8 cellular contexts compared by ENCODE assay signal in the genomic region with DNA sequence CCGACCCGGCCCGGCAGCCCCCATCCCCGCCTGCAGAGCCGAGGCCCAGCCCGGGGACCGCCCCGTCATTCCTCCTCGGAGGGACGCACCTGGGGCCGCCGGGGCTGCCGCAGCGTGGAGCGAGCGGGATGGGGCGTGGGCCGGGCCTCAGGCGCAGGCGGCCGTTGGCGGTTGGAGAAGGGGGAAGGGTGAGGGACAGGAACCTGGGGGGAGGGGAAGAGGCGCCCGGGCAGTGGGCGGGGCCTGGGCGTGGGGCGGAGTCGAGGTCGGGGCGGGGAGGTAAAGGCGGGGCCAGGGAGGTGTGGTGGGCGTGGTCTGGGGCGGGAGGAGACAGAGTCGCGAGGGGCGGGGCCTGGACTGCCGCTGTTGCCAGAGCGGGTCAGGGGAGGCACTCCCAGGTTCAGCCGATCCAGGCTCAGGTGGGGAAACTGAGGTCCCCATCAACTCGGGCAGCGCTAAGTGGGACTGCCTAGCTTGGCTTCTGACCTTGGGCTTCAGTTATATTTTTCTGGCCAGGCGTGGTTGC. TPM values are rescaled to one million over a fixed set of nuclear protein-coding genes. Genes with fewer than 3 reads are reported as not detected.
A peak's percentile ranks its signal among the peaks of the same experiment; 100 is the strongest.
DNase-seq lines count a peak whose midpoint lies in the region; ATAC-seq and TF ChIP-seq lines count a peak whose summit lies in the region.

A gene with protein sequence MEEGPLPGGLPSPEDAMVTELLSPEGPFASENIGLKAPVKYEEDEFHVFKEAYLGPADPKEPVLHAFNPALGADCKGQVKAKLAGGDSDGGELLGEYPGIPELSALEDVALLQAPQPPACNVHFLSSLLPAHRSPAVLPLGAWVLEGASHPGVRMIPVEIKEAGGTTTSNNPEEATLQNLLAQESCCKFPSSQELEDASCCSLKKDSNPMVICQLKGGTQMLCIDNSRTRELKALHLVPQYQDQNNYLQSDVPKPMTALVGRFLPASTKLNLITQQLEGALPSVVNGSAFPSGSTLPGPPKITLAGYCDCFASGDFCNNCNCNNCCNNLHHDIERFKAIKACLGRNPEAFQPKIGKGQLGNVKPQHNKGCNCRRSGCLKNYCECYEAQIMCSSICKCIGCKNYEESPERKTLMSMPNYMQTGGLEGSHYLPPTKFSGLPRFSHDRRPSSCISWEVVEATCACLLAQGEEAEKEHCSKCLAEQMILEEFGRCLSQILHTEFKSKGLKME (minus strand): TSS at position 190 of the 526 bp plus-strand sequence. CDS start 860 bp downstream, outside the sequence.

- H3K27ac Mint-ChIP-seq in naive thymus-derived CD4-positive, alpha-beta T cell, result peak within 1 kb of the TSS in 8 of 9 donors; percentile 5 to 84 (median 66)
- no peak within 1 kb of the TSS for H3K27ac Mint-ChIP-seq in stimulated activated effector memory CD8-positive, alpha-beta T cell treated with anti-CD3 and anti-CD28 coated beads, Interleukin-12 subunit alpha, Interleukin-12 subunit beta, amount 100 ng/mL, for 72 hours

- no peaks in the 10 kb centered on the region for H3F3A ChIP-seq in PC-3 (ENCODE audit: low read length, unreplicated experiment)

- peaks cover 5% of the 10 kb centered on the region for H3K79me2 ChIP-seq in PC-3 (ENCODE audit: low read length)

- H3K9me2 ChIP-seq in PC-3 (replicated peaks; ENCODE audit: low read length), result no peaks in the 10 kb centered on the region

- ATAC-seq in PC-3, result peak; percentile 86
- peak; percentile 99 for ATAC-seq in esophagus mucosa
- peak; percentile 99 for ATAC-seq in naive thymus-derived CD4-positive, alpha-beta T cell
- peak; percentile 88 for ATAC-seq in stimulated activated effector memory CD8-positive, alpha-beta T cell treated with anti-CD3 and anti-CD28 coated beads, Interleukin-12 subunit alpha, Interleukin-12 subunit beta, amount 100 ng/mL, for 72 hours
- ATAC-seq in HG03354 (IDR thresholded peaks at IDR 0.05; ENCODE audit: poor library complexity, severe bottlenecking, unreplicated experiment), result no peak

- H3K36me3 ChIP-seq in PC-3 (ENCODE audit: low read depth, low read length), result peaks cover 13% of the 10 kb centered on the region; the same call in 1 of the 2 replicates
- peaks cover 0 to 3% (median under 1%) of the 10 kb centered on the region in 3 experiments for H3K36me3 ChIP-seq in naive thymus-derived CD4-positive, alpha-beta T cell (ENCODE audit: control insufficient read depth in 2 of 3, insufficient read depth in 3 of 3, low read length in 3 of 3)

- H3K36me3 Mint-ChIP-seq in naive thymus-derived CD4-positive, alpha-beta T cell, result peaks cover 0 to 12% (median 1%) of the 10 kb centered on the region in 5 donors
- peaks cover 5% of the 10 kb centered on the region for H3K36me3 Mint-ChIP-seq in stimulated activated effector memory CD8-positive, alpha-beta T cell treated with anti-CD3 and anti-CD28 coated beads, Interleukin-12 subunit alpha, Interleukin-12 subunit beta, amount 100 ng/mL, for 72 hours

- no peaks in the 10 kb centered on the region for H3K9me3 ChIP-seq in PC-3 (ENCODE audit: low read length)
- no peaks in the 10 kb centered on the region for H3K9me3 ChIP-seq in naive thymus-derived CD4-positive, alpha-beta T cell (ENCODE audit: control insufficient read depth in 2 of 3, low read length in 3 of 3)

- intact Hi-C loops in PC-3 (cut with micrococcal nuclease), result no loop called here
- intact Hi-C loops in naive thymus-derived CD4-positive, alpha-beta T cell (cut with micrococcal nuclease), result loop anchor here (1.0 to 5.0 kb wide), 5 partner anchors 61 to 297 kb away; a partner anchor contains a TSS

- H3K27ac ChIP-seq in PC-3 (ENCODE audit: low read length), result no peak within 1 kb of the TSS
- no peak within 1 kb of the TSS for H3K27ac ChIP-seq in naive thymus-derived CD4-positive, alpha-beta T cell (ENCODE audit: low read depth, low read length)

- peak within 1 kb of the TSS; percentile 76 for H3K4me2 ChIP-seq in PC-3 (ENCODE audit: low read length)

- CTCF ChIA-PET in PC-3 (lab: Charles Lee), result no interaction called here
- CTCF ChIA-PET in naive thymus-derived CD4-positive, alpha-beta T cell (lab: Charles Lee), result no interaction called here

- peaks cover 0 to 7% (median 0%) of the 10 kb centered on the region in 5 donors for H3K27me3 Mint-ChIP-seq in naive thymus-derived CD4-positive, alpha-beta T cell

- POLR2A ChIA-PET in PC-3 (lab: Charles Lee; ENCODE audit: unreplicated experiment), result interaction anchor here (0.6 kb wide), 1 partner anchor 574 kb away, joined by 3 read pairs; no protein-coding TSS in a partner anchor
- POLR2A ChIA-PET in naive thymus-derived CD4-positive, alpha-beta T cell (lab: Charles Lee), result no interaction called here

- peaks cover 0 to 2% (median 0%) of the 10 kb centered on the region in 11 donors for H3K9me3 Mint-ChIP-seq in naive thymus-derived CD4-positive, alpha-beta T cell
- H3K9me3 Mint-ChIP-seq in stimulated activated effector memory CD8-positive, alpha-beta T cell treated with anti-CD3 and anti-CD28 coated beads, Interleukin-12 subunit alpha, Interleukin-12 subunit beta, amount 100 ng/mL, for 72 hours, result no peaks in the 10 kb centered on the region

- H4K20me1 ChIP-seq in PC-3 (ENCODE audit: low read length), result no peaks in the 10 kb centered on the region

- peak; percentile 83 for DNase-seq in Daoy (ENCODE audit: low read depth)
- DNase-seq in HUDEP-2 (lab: John Stamatoyannopoulos, UW; ENCODE audit: unreplicated experiment in 76 of 76), result peak in 73 of 76 experiments; percentile 13 to 96 (median 89)
- peak; percentile 92 for DNase-seq in PC-3
- DNase-seq in activated T-cell treated with anti-CD3 and anti-CD28 coated beads for 48 hours (ENCODE audit: low read depth), result peak; percentile 86
- peak; percentile 73 to 97 (median 88) for DNase-seq in naive thymus-derived CD4-positive, alpha-beta T cell
- DNase-seq in stimulated activated effector memory CD8-positive, alpha-beta T cell treated with anti-CD3 and anti-CD28 coated beads, Interleukin-12 subunit alpha, Interleukin-12 subunit beta, amount 100 ng/mL, for 72 hours (ENCODE audit: low spot score in 2 of 2), result peak; percentile 96

- TF ChIP-seq CTCF in PC-3 (conservative IDR thresholded peaks at IDR 0.05; ENCODE audit: low read depth, low read length), result no peak

- peak within 1 kb of the TSS; percentile 73; the same call in 1 of the 2 replicates for H3K9ac ChIP-seq in PC-3 (ENCODE audit: low read length)

- peaks cover 7 to 19% (median 13%) of the 10 kb centered on the region in 7 donors for H3K4me1 Mint-ChIP-seq in naive thymus-derived CD4-positive, alpha-beta T cell
- H3K4me1 Mint-ChIP-seq in stimulated activated effector memory CD8-positive, alpha-beta T cell treated with anti-CD3 and anti-CD28 coated beads, Interleukin-12 subunit alpha, Interleukin-12 subunit beta, amount 100 ng/mL, for 72 hours, result peaks cover 11% of the 10 kb centered on the region

- peak within 1 kb of the TSS; percentile 69 for H3K4me3 ChIP-seq in PC-3 (ENCODE audit: low read length)
- peak within 1 kb of the TSS; percentile 54 for H3K4me3 ChIP-seq in naive thymus-derived CD4-positive, alpha-beta T cell (ENCODE audit: low read length)

- H3K4me3 Mint-ChIP-seq in naive thymus-derived CD4-positive, alpha-beta T cell, result peak within 1 kb of the TSS; percentile 65 to 90 (median 78)
- peak within 1 kb of the TSS; percentile 72 for H3K4me3 Mint-ChIP-seq in stimulated activated effector memory CD8-positive, alpha-beta T cell treated with anti-CD3 and anti-CD28 coated beads, Interleukin-12 subunit alpha, Interleukin-12 subunit beta, amount 100 ng/mL, for 72 hours

- H3K4me1 ChIP-seq in PC-3 (ENCODE audit: insufficient read depth, low read length), result peaks cover 15% of the 10 kb centered on the region
- H3K4me1 ChIP-seq in naive thymus-derived CD4-positive, alpha-beta T cell (ENCODE audit: control insufficient read depth in 2 of 2, insufficient read depth in 2 of 2, low read length in 2 of 2), result no peaks in the 10 kb centered on the region

- H2AFZ ChIP-seq in PC-3 (ENCODE audit: low read length), result peak within 1 kb of the TSS; percentile 57; the same call in 1 of the 2 replicates

- no TSS peak for BruUV-seq in PC-3 (replicated peaks; lab: Mats Ljungman, UMichigan)

- H3K27me3 ChIP-seq in PC-3 (ENCODE audit: low read length), result no peaks in the 10 kb centered on the region
- H3K27me3 ChIP-seq in naive thymus-derived CD4-positive, alpha-beta T cell (ENCODE audit: control insufficient read depth in 2 of 2, insufficient read depth in 2 of 2, low read length in 2 of 2), result no peaks in the 10 kb centered on the region

RNA-seq across cellular contexts. Expression of the gene that starts here (rescaled TPM):
- total RNA-seq in Daoy (2014; rRNA removed; shearing (Covaris generic)), result 1.2 TPM in 1 of 2 replicates, not detected in the other
- total RNA-seq in PC-3 (2014; rRNA removed) (25.8 and 30.2 TPM in 2 replicates), esophagus mucosa (5.2 TPM)
- total RNA-seq in naive thymus-derived CD4-positive, alpha-beta T cell, result 1 to 10 TPM; 5.0 to 9.3 (median 6.6) TPM
- polyA plus RNA-seq in naive thymus-derived CD4-positive, alpha-beta T cell, result 1 to 10 TPM; 5.2 to 6.8 TPM
